ENCODE assay signal across 16 cellular contexts in the genomic region with DNA sequence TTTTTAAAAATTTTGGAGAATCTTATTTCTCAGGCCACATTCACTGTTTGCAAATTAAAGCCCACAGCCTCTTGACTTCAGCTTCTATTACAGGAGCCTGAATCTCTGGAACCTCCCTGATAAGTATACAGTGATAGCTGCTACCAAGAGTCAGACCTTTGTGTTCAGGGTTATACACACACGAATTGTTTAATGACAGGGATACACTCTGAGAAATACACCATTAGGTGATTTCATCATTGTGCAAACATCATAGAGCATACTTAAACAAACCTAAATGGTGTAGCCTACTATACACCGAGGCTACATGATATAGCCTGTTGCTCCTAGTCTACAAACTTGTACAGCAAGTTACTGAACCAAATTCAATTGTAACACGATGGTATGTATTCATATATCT.
"Had no signal": no experiment of that assay in that cellular context is flagged by ENCODE, and none has a peak within 500 bp of the region (broad histone marks: within the 10 kb centered on the region; RNA-seq: fewer than 3 reads in every experiment).

No MANE protein-coding gene starts in this region.

- H3K36me3 ChIP-seq: left ventricle myocardium inferior, sigmoid colon, thoracic aorta, upper lobe of right lung had no signal

- H3K9ac ChIP-seq: parathyroid adenoma had no signal

- H3K4me1 Mint-ChIP-seq: activated CD4-positive, alpha-beta T cell treated with anti-CD3 and anti-CD28 coated beads, Interleukin-2, amount 10 ng/mL, durations not matched to agents 7 days and 5 days; memory B cell; naive thymus-derived CD8-positive, alpha-beta T cell; stimulated activated effector memory CD8-positive, alpha-beta T cell treated with anti-CD3 and anti-CD28 coated beads, Interleukin-12 subunit alpha, Interleukin-12 subunit beta, amount 100 ng/mL, for 72 hours had no signal

- DNase-seq: activated CD4-positive, alpha-beta T cell treated with anti-CD3 and anti-CD28 coated beads, Interleukin-2, amount 10 ng/mL, durations not matched to agents 7 days and 5 days; activated CD8-positive, alpha-beta memory T cell treated with anti-CD3 and anti-CD28 coated beads, Interleukin-2, amount 50 U/mL, for 48 hours; activated gamma-delta T cell treated with Interleukin-2 at 50 U/mL for 16 hours; amniotic stem cell; caudate nucleus; kidney; left ventricle myocardium inferior; naive thymus-derived CD8-positive, alpha-beta T cell; sigmoid colon; upper lobe of right lung had no signal

- H3K4me1 ChIP-seq: left ventricle myocardium inferior, parathyroid adenoma, sigmoid colon, upper lobe of right lung had no signal

- H3K9me3 ChIP-seq: left ventricle myocardium inferior, sigmoid colon, thoracic aorta, upper lobe of right lung had no signal

- H3K27ac Mint-ChIP-seq: activated CD4-positive, alpha-beta T cell treated with anti-CD3 and anti-CD28 coated beads, Interleukin-2, amount 10 ng/mL, durations not matched to agents 7 days and 5 days; activated naive CD8-positive, alpha-beta T cell; memory B cell; naive thymus-derived CD8-positive, alpha-beta T cell; stimulated activated effector memory CD8-positive, alpha-beta T cell treated with anti-CD3 and anti-CD28 coated beads, Interleukin-12 subunit alpha, Interleukin-12 subunit beta, amount 100 ng/mL, for 72 hours had no signal

- H3K27me3 Mint-ChIP-seq: activated CD4-positive, alpha-beta T cell treated with anti-CD3 and anti-CD28 coated beads, Interleukin-2, amount 10 ng/mL, durations not matched to agents 7 days and 5 days; activated naive CD8-positive, alpha-beta T cell; memory B cell; naive thymus-derived CD8-positive, alpha-beta T cell had no signal

- H3K36me3 Mint-ChIP-seq: activated naive CD8-positive, alpha-beta T cell; memory B cell; naive thymus-derived CD8-positive, alpha-beta T cell; stimulated activated effector memory CD8-positive, alpha-beta T cell treated with anti-CD3 and anti-CD28 coated beads, Interleukin-12 subunit alpha, Interleukin-12 subunit beta, amount 100 ng/mL, for 72 hours had no signal

- H3K27me3 ChIP-seq: hepatocyte, sigmoid colon, upper lobe of right lung had no signal

- H3K4me3 Mint-ChIP-seq: activated CD4-positive, alpha-beta T cell treated with anti-CD3 and anti-CD28 coated beads, Interleukin-2, amount 10 ng/mL, durations not matched to agents 7 days and 5 days; activated naive CD8-positive, alpha-beta T cell; memory B cell; naive thymus-derived CD8-positive, alpha-beta T cell; stimulated activated effector memory CD8-positive, alpha-beta T cell treated with anti-CD3 and anti-CD28 coated beads, Interleukin-12 subunit alpha, Interleukin-12 subunit beta, amount 100 ng/mL, for 72 hours had no signal

- H3K9me3 Mint-ChIP-seq: activated CD4-positive, alpha-beta T cell treated with anti-CD3 and anti-CD28 coated beads, Interleukin-2, amount 10 ng/mL, durations not matched to agents 7 days and 5 days had no signal

- H3K4me3 ChIP-seq: hepatocyte, left ventricle myocardium inferior, sigmoid colon, thoracic aorta, upper lobe of right lung had no signal

- H3K27ac ChIP-seq: hepatocyte, left ventricle myocardium inferior, parathyroid adenoma, sigmoid colon, thoracic aorta, upper lobe of right lung had no signal
